ENCODE assay signal across 28 cellular contexts in the genomic region with DNA sequence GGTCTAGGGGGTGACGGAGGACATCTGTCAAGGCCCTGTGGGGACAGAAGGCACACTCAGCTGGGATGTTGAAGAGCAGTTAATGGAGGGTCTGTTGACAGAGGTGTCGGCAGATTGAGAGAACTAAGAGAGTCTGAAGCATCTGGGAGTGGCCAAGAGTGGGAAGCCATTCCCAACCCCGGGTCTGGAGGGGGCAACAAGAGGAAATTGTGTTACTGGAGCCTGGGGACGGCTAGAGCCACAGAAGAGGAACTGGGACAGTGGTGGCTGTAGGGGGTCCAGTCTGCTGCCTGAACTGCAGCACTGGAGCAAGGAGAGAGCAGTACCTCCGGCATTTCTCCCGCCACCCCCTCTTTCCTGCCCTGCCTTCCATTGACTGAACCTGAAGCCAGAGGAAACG.
A peak's percentile ranks its signal among the peaks of the same experiment; 100 is the strongest.
DNase-seq lines count a peak whose midpoint lies in the region; ATAC-seq, FAIRE-seq and TF ChIP-seq lines count a peak whose summit lies in the region.
"Had no signal": no experiment of that assay in that cellular context is flagged by ENCODE, and none has a peak within 500 bp of the region (broad histone marks: within the 10 kb centered on the region; RNA-seq: fewer than 3 reads in every experiment).

No MANE protein-coding gene starts in this region.

- H3K36me3 Mint-ChIP-seq in central memory CD8-positive, alpha-beta T cell (ENCODE audit: insufficient read depth) = no peaks in the 10 kb centered on the region
- H3K36me3 Mint-ChIP-seq: activated naive CD4-positive, alpha-beta T cell treated with anti-CD3 and anti-CD28 coated beads, Interleukin-2, amount 50 U/mL, for 24 hours; naive thymus-derived CD4-positive, alpha-beta T cell had no signal

- H3K9me3 ChIP-seq in BLaER1 treated with 17β-estradiol and CSF1 and Interleukin-3, amounts not matched to agents 10 nM and 100 nM (replicated peaks in 1 of 11) = peaks cover 0 to 4% (median 0%) of the 10 kb centered on the region in 11 experiments; a peak in 2 of 22 replicates
- H3K9me3 ChIP-seq: left lung, transverse colon had no signal

- no peak overlapping the region for H3K4me3 Mint-ChIP-seq in central memory CD8-positive, alpha-beta T cell
- H3K4me3 Mint-ChIP-seq: activated naive CD4-positive, alpha-beta T cell treated with anti-CD3 and anti-CD28 coated beads, Interleukin-2, amount 50 U/mL, for 24 hours; activated T-cell treated with anti-CD3 and anti-CD28 coated beads, Interleukin-2, amount 50 U/mL, for 4 hours; naive thymus-derived CD4-positive, alpha-beta T cell; stimulated activated naive CD8-positive, alpha-beta T cell treated with anti-CD3 and anti-CD28 coated beads, Interleukin-15, Interleukin-2, amounts not matched to agents 100 ng/mL and 50 ng/mL, for 24 hours had no signal

- TF ChIP-seq POLR2A in GM12891 (IDR thresholded peaks at IDR 0.05; ENCODE audit: low read depth, low read length) = no peak

- 0 out of 20 replicates have a peak overlapping the region, but pooled peaks of 1 of the 10 experiments have one; percentile 1 for H3K4me3 ChIP-seq in BLaER1 treated with 17β-estradiol and CSF1 and Interleukin-3, amounts not matched to agents 10 nM and 100 nM
- H3K4me3 ChIP-seq: GM12878, left lung, transverse colon had no signal

- peaks cover 0 to 61% (median 0%) of the 10 kb centered on the region in 11 experiments; a peak in 4 of 22 replicates for H3K27me3 ChIP-seq in BLaER1 treated with 17β-estradiol and CSF1 and Interleukin-3, amounts not matched to agents 10 nM and 100 nM
- H3K27me3 ChIP-seq: transverse colon had no signal

- DNase-seq in DMS79 (lab: John Stamatoyannopoulos, UW) (peak; percentile 90), NCI-H510A (lab: John Stamatoyannopoulos, UW) (peak; percentile 78), inferior parietal cortex (ENCODE audit: extremely low spot score) (no peak), GM12891 (ENCODE audit: insufficient read length, low spot score) (no peak), D341Med (ENCODE audit: low spot score) (no peak)
- DNase-seq in central memory CD8-positive, alpha-beta T cell (ENCODE audit: low spot score in 2 of 2) = no peak
- DNase-seq in activated effector memory CD4-positive, alpha-beta T cell treated with Interleukin-2 at 50 U/mL for 16 hours = no peak
- DNase-seq: activated CD4-positive, alpha-beta T cell treated with anti-CD3 and anti-CD28 coated beads for 4 hours; activated T-cell treated with anti-CD3 and anti-CD28 coated beads, Interleukin-2, amount 50 U/mL, for 4 hours; anterior cingulate cortex; cerebellar nuclear complex; DND-41; effector CD4-positive, alpha-beta T cell; GOT3; Kasumi-1; left lung; naive thymus-derived CD4-positive, alpha-beta T cell; NCI-H1694 treated with DMSO at 0.1 percent for 48 hours; NCI-H526; retina; stimulated activated CD4-positive, alpha-beta T cell treated with anti-CD3 and anti-CD28 coated beads, Interleukin-4, amount 100 ng/mL, for 1 hour; T-helper 1 cell; transverse colon had no signal

- peak overlapping the region; percentile 72 for H3K27ac Mint-ChIP-seq in central memory CD8-positive, alpha-beta T cell (ENCODE audit: low read depth)
- H3K27ac Mint-ChIP-seq: activated naive CD4-positive, alpha-beta T cell treated with anti-CD3 and anti-CD28 coated beads, Interleukin-2, amount 50 U/mL, for 24 hours; naive thymus-derived CD4-positive, alpha-beta T cell; stimulated activated naive CD8-positive, alpha-beta T cell treated with anti-CD3 and anti-CD28 coated beads, Interleukin-15, Interleukin-2, amounts not matched to agents 100 ng/mL and 50 ng/mL, for 24 hours had no signal

- no peaks in the 10 kb centered on the region for H4K20me1 ChIP-seq in BLaER1 treated with 17β-estradiol and CSF1 and Interleukin-3, amounts not matched to agents 10 nM and 100 nM

- H3K4me1 ChIP-seq in BLaER1 treated with 17β-estradiol and CSF1 and Interleukin-3, amounts not matched to agents 10 nM and 100 nM = peaks cover 38 to 86% (median 83%) of the 10 kb centered on the region in 10 experiments

- no peak for FAIRE-seq in GM12891 (lab: Jason Lieb, UNC)
- FAIRE-seq: GM12878, GM19239 had no signal

- peaks cover 42% of the 10 kb centered on the region for H3K4me1 Mint-ChIP-seq in central memory CD8-positive, alpha-beta T cell
- H3K4me1 Mint-ChIP-seq: activated naive CD4-positive, alpha-beta T cell treated with anti-CD3 and anti-CD28 coated beads, Interleukin-2, amount 50 U/mL, for 24 hours had no signal

- H3K36me3 ChIP-seq in BLaER1 treated with 17β-estradiol and CSF1 and Interleukin-3, amounts not matched to agents 10 nM and 100 nM = no peaks in the 10 kb centered on the region
- H3K36me3 ChIP-seq: left lung, transverse colon had no signal

- no peaks in the 10 kb centered on the region for H3K9me3 Mint-ChIP-seq in central memory CD8-positive, alpha-beta T cell
- H3K9me3 Mint-ChIP-seq: activated T-cell treated with anti-CD3 and anti-CD28 coated beads, Interleukin-2, amount 50 U/mL, for 4 hours; stimulated activated naive CD8-positive, alpha-beta T cell treated with anti-CD3 and anti-CD28 coated beads, Interleukin-15, Interleukin-2, amounts not matched to agents 100 ng/mL and 50 ng/mL, for 24 hours had no signal

- H3K27me3 Mint-ChIP-seq in central memory CD8-positive, alpha-beta T cell = no peaks in the 10 kb centered on the region
- H3K27me3 Mint-ChIP-seq: stimulated activated naive CD8-positive, alpha-beta T cell treated with anti-CD3 and anti-CD28 coated beads, Interleukin-15, Interleukin-2, amounts not matched to agents 100 ng/mL and 50 ng/mL, for 24 hours had no signal

- ATAC-seq in central memory CD8-positive, alpha-beta T cell (replicated peaks; ENCODE audit: extremely low read depth, poor library complexity, severe bottlenecking) = no peak
- ATAC-seq: activated T-cell treated with anti-CD3 and anti-CD28 coated beads, Interleukin-2, amount 50 U/mL, for 4 hours; GM12878; left lung; naive thymus-derived CD4-positive, alpha-beta T cell had no signal

- H3K9ac ChIP-seq in BLaER1 treated with 17β-estradiol and CSF1 and Interleukin-3, amounts not matched to agents 10 nM and 100 nM = peak overlapping the region in 4 of 11 experiments; percentile 8 to 37 (median 16); a peak in 3 of 22 replicates

- peak overlapping the region; percentile 36 to 88 (median 75) for H3K4me2 ChIP-seq in BLaER1 treated with 17β-estradiol and CSF1 and Interleukin-3, amounts not matched to agents 10 nM and 100 nM

- H3K27ac ChIP-seq in BLaER1 treated with 17β-estradiol and CSF1 and Interleukin-3, amounts not matched to agents 10 nM and 100 nM = peak overlapping the region in 8 of 11 experiments; percentile 3 to 92 (median 58); a peak in 13 of 22 replicates
- H3K27ac ChIP-seq: left lung, transverse colon had no signal

TF ChIP-seq in GM12891, 5 proteins besides CTCF, POLR2A, EP300 and RAD21:
- TF ChIP-seq TAF1 (IDR thresholded peaks at IDR 0.05; ENCODE audit: low read depth, low read length) (no peak), POLR2AphosphoS5 (IDR thresholded peaks at IDR 0.05; ENCODE audit: low read depth, low read length) (no peak), SPI1 (IDR thresholded peaks at IDR 0.05; ENCODE audit: low read depth, low read length) (no peak)

Comparison
In these comparisons a context has a peak if more than half of its experiments do, and no peak if none do; other contexts are left out.
1. DNase-seq: peak in DMS79 (single experiment) and NCI-H510A (single experiment); none in central memory CD8-positive, alpha-beta T cell (0 of 2), inferior parietal cortex (single experiment), GM12891 (single experiment), activated effector memory CD4-positive, alpha-beta T cell treated with Interleukin-2 at 50 U/mL for 16 hours (single experiment) and D341Med (single experiment).